8 cellular contexts compared by ENCODE assay signal in genomic region chr17:35089846-35090193, GRCh38. TPM values are rescaled to one million over a fixed set of nuclear protein-coding genes. Genes with fewer than 3 reads are reported as not detected.
A peak's percentile ranks its signal among the peaks of the same experiment; 100 is the strongest.
DNase-seq lines count a peak whose midpoint lies in the region; ATAC-seq, FAIRE-seq and TF ChIP-seq lines count a peak whose summit lies in the region.

No MANE protein-coding gene starts in this region.

- TF ChIP-seq CTCF in HEK293 (tag by site-specific recombination; IDR thresholded peaks at IDR 0.05) (no peak), PC-3 (conservative IDR thresholded peaks at IDR 0.05; ENCODE audit: low read depth, low read length) (no peak), astrocyte (IDR thresholded peaks at IDR 0.05; ENCODE audit: insufficient read depth, low read depth, low read length) (no peak)

- FAIRE-seq in astrocyte (lab: Jason Lieb, UNC) = no peak

- H3K4me1 Mint-ChIP-seq in astrocyte (ENCODE audit: low read depth, unreplicated experiment) (peaks cover 23% of the 10 kb centered on the region), immature natural killer cell (peaks cover 39 to 47% of the 10 kb centered on the region in 2 donors)

- H3K4me3 Mint-ChIP-seq in astrocyte (ENCODE audit: unreplicated experiment) (peak overlapping the region; percentile 83), immature natural killer cell (peak overlapping the region; percentile 86 to 92 (median 90))

- H3K9ac ChIP-seq in PC-3 (ENCODE audit: low read length) (peak overlapping the region; percentile 72), astrocyte (ENCODE audit: low read length) (peak overlapping the region; percentile 67)

- peak overlapping the region; percentile 75 for H2AFZ ChIP-seq in PC-3 (ENCODE audit: low read length)
- peak overlapping the region; percentile 89 for H2AFZ ChIP-seq in astrocyte (ENCODE audit: low read depth, low read length)

- no peaks in the 10 kb centered on the region for H3K36me3 Mint-ChIP-seq in astrocyte (ENCODE audit: low read depth, unreplicated experiment)
- H3K36me3 Mint-ChIP-seq in immature natural killer cell = no peaks in the 10 kb centered on the region

- DNase-seq in Caki2 (ENCODE audit: low read depth) (peak; percentile 73), PC-3 (peak; percentile 68), astrocyte (ENCODE audit: low read depth) (no peak), immature natural killer cell (no peak), NCI-H2029 (lab: John Stamatoyannopoulos, UW) (no peak)
- DNase-seq in stimulated activated CD4-positive, alpha-beta T cell treated with anti-CD3 and anti-CD28 coated beads, Interleukin-2, amount 100 ng/mL, for 24 hours = peak; percentile 56 to 58

- peak overlapping the region; percentile 32; the same call in 1 of the 2 replicates for H3K27ac ChIP-seq in HEK293 (ENCODE audit: extremely low read depth, low read depth, low read length)
- H3K27ac ChIP-seq in PC-3 (ENCODE audit: low read length) = peak overlapping the region; percentile 89
- peak overlapping the region; percentile 48 for H3K27ac ChIP-seq in astrocyte (ENCODE audit: low read depth, low read length)

- CTCF ChIA-PET in HEK293 (lab: Yijun Ruan, JAX) (interaction anchor here (0.5 to 2.9 kb wide), 36 partner anchors 8 to 819 kb away, joined by 3 to 21 read pairs (median 6); partner anchors contain the start of genes RAD51D and RFFL), PC-3 (lab: Charles Lee) (interaction anchor here (0.5 to 1.1 kb wide), 4 partner anchors 26 to 98 kb away, joined by 3 to 7 read pairs (median 3); no protein-coding TSS in a partner anchor)

- H3K27me3 ChIP-seq in PC-3 (ENCODE audit: low read length) (no peaks in the 10 kb centered on the region), astrocyte (ENCODE audit: insufficient read depth, low read length) (no peaks in the 10 kb centered on the region)

- H3K27ac Mint-ChIP-seq in astrocyte (ENCODE audit: unreplicated experiment) (peak overlapping the region; percentile 78), immature natural killer cell (peak overlapping the region; percentile 88 to 96 (median 94))

- peaks cover 6% of the 10 kb centered on the region for H3F3A ChIP-seq in PC-3 (ENCODE audit: low read length, unreplicated experiment)

- H3K9me2 ChIP-seq in PC-3 (replicated peaks; ENCODE audit: low read length) = no peaks in the 10 kb centered on the region

- H3K4me3 ChIP-seq in HEK293 (ENCODE audit: low read depth, low read length) (no peak overlapping the region), PC-3 (ENCODE audit: low read length) (peak overlapping the region; percentile 47), astrocyte (ENCODE audit: insufficient read depth, low read depth, low read length) (peak overlapping the region; percentile 46)

- POLR2A ChIA-PET in HEK293 (lab: Yijun Ruan, JAX) = interaction anchor here (0.6 to 1.6 kb wide), 7 partner anchors 10 to 512 kb away, joined by 3 to 6 read pairs (median 3); partner anchors contain the start of genes PEX12, RAD51D and RFFL
- POLR2A ChIA-PET in PC-3 (lab: Charles Lee; ENCODE audit: unreplicated experiment) = interaction anchor here (0.5 to 0.7 kb wide), 2 partner anchors 75 to 114 kb away, joined by 3 read pairs; no protein-coding TSS in a partner anchor

- H3K4me2 ChIP-seq in PC-3 (ENCODE audit: low read length) (peak overlapping the region; percentile 62), astrocyte (ENCODE audit: low read length) (peak overlapping the region; percentile 82)

- H3K9me3 Mint-ChIP-seq in astrocyte (ENCODE audit: unreplicated experiment) = peaks cover 2% of the 10 kb centered on the region
- H3K9me3 Mint-ChIP-seq in immature natural killer cell = no peaks in the 10 kb centered on the region

- H3K79me2 ChIP-seq in PC-3 (ENCODE audit: low read length) (peaks cover 35% of the 10 kb centered on the region), astrocyte (ENCODE audit: insufficient read depth, low read length) (peaks cover 38% of the 10 kb centered on the region)

- no TSS peak for BruUV-seq in PC-3 (replicated peaks; lab: Mats Ljungman, UMichigan)

- H3K27me3 Mint-ChIP-seq in astrocyte (ENCODE audit: low read depth, unreplicated experiment) (no peaks in the 10 kb centered on the region), immature natural killer cell (ENCODE audit: low read depth in 3 of 3) (peaks cover 0 to 15% (median 3%) of the 10 kb centered on the region in 3 donors)

- ATAC-seq in PC-3 (peak; percentile 47), HG02610 (IDR thresholded peaks at IDR 0.05; ENCODE audit: unreplicated experiment) (no peak)

- H3K4me1 ChIP-seq in HEK293 (ENCODE audit: control insufficient read depth, insufficient read depth, low read length) (0 out of 2 replicates have a peak, but pooled peaks cover 3% of the 10 kb centered on the region), PC-3 (ENCODE audit: insufficient read depth, low read length) (peaks cover 40% of the 10 kb centered on the region), astrocyte (ENCODE audit: insufficient read depth, low read length) (peaks cover 37% of the 10 kb centered on the region)

- in situ Hi-C loops in Caki2 (cut with HindIII; ENCODE audit: low pct_unique_long_range_greater_than_20kb, low sequenced_read_pairs) = no loop called here

- H3K36me3 ChIP-seq in HEK293 (ENCODE audit: control insufficient read depth in 2 of 2, insufficient read depth in 1 of 2, low read length in 2 of 2) (no peaks in the 10 kb centered on the region), PC-3 (ENCODE audit: low read depth, low read length) (no peaks in the 10 kb centered on the region), astrocyte (ENCODE audit: insufficient read depth, low read length) (no peaks in the 10 kb centered on the region)

- intact Hi-C loops in PC-3 (cut with micrococcal nuclease) = loop anchor here (1.0 to 5.0 kb wide), 2 partner anchors 68 to 92 kb away; no protein-coding TSS in a partner anchor

- H4K20me1 ChIP-seq in PC-3 (ENCODE audit: low read length) (no peaks in the 10 kb centered on the region), astrocyte (ENCODE audit: insufficient read depth, low read length) (no peaks in the 10 kb centered on the region)

- H3K9me3 ChIP-seq in HEK293 (ENCODE audit: control insufficient read depth, insufficient read depth, low read depth, low read length) (no peaks in the 10 kb centered on the region), PC-3 (ENCODE audit: low read length) (no peaks in the 10 kb centered on the region), astrocyte (ENCODE audit: insufficient read depth, low read depth, low read length) (no peaks in the 10 kb centered on the region)

TF ChIP-seq in HEK293, 187 proteins besides CTCF, POLR2A, EP300 and RAD21:
- no peak for TF ChIP-seq SP2 (tag by site-specific recombination; IDR thresholded peaks at IDR 0.05)
- no peak for TF ChIP-seq KLF17 (tag by site-specific recombination; IDR thresholded peaks at IDR 0.05)
- no peak for TF ChIP-seq ZNF169 (tag by site-specific recombination; IDR thresholded peaks at IDR 0.05)
- no peak for TF ChIP-seq ZBTB7A (tag by site-specific recombination; IDR thresholded peaks at IDR 0.05; ENCODE audit: low read depth)
- no peak for TF ChIP-seq ZFHX2 (tag by site-specific recombination; conservative IDR thresholded peaks at IDR 0.05)
- TF ChIP-seq PRDM1 (tag by site-specific recombination; IDR thresholded peaks at IDR 0.05) = peak; percentile 22
- no peak for TF ChIP-seq ZNF266 (tag by site-specific recombination; IDR thresholded peaks at IDR 0.05; ENCODE audit: low read depth)
- no peak for TF ChIP-seq ZNF514 (tag by site-specific recombination; IDR thresholded peaks at IDR 0.05)
- TF ChIP-seq ZBTB26 (tag by site-specific recombination; optimal IDR thresholded peaks at IDR 0.05) = no peak

RNA-seq across cellular contexts. Expression of gene RFFL, which starts 26.3 kb away (rescaled TPM):
- 75.3 and 76.0 TPM in 2 replicates for total RNA-seq in Caki2 (2014; rRNA removed; shearing (Covaris generic); ENCODE audit: low replicate concordance)
- total RNA-seq in PC-3 (2014; rRNA removed) = 37.7 and 46.4 TPM in 2 replicates
- total RNA-seq in astrocyte = 9.5 and 11.1 TPM in 2 replicates
- 10 to 100 TPM; 24.0 to 45.4 (median 34.0) TPM for polyA plus RNA-seq in immature natural killer cell

RNA-seq across cellular contexts. Expression of gene RAD51D, which starts 29.8 kb away (rescaled TPM):
- 3.6 and 23.7 TPM in 2 replicates for total RNA-seq in Caki2 (2014; rRNA removed; shearing (Covaris generic); ENCODE audit: low replicate concordance)
- total RNA-seq in PC-3 (2014; rRNA removed) = 10.7 and 16.5 TPM in 2 replicates
- 12.4 and 14.0 TPM in 2 replicates for total RNA-seq in astrocyte
- polyA plus RNA-seq in immature natural killer cell = 10 to 100 TPM; 11.0 to 17.8 (median 13.8) TPM

RNA-seq across cellular contexts. Expression of gene FNDC8, which starts 31.6 kb away (rescaled TPM):
- total RNA-seq in Caki2 (2014; rRNA removed; shearing (Covaris generic); ENCODE audit: low replicate concordance) = not detected in 2 replicates
- total RNA-seq in PC-3 (2014; rRNA removed) (not detected in 2 replicates), astrocyte (not detected in 2 replicates)
- not detected for polyA plus RNA-seq in immature natural killer cell

RNA-seq across cellular contexts. Expression of gene NLE1, which starts 52.3 kb away (rescaled TPM):
- 39.3 and 53.6 TPM in 2 replicates for total RNA-seq in Caki2 (2014; rRNA removed; shearing (Covaris generic); ENCODE audit: low replicate concordance)
- 18.6 and 33.5 TPM in 2 replicates for total RNA-seq in PC-3 (2014; rRNA removed)
- 18.1 and 19.8 TPM in 2 replicates for total RNA-seq in astrocyte
- 1 to 10 TPM; 2.1 to 4.7 (median 3.3) TPM for polyA plus RNA-seq in immature natural killer cell

RNA-seq across cellular contexts. Expression of gene UNC45B, which starts 57.8 kb away (rescaled TPM):
- not detected in 2 replicates for total RNA-seq in Caki2 (2014; rRNA removed; shearing (Covaris generic); ENCODE audit: low replicate concordance)
- total RNA-seq in PC-3 (2014; rRNA removed) (not detected in 2 replicates), astrocyte (0.05 TPM in 1 of 2 replicates, not detected in the other)
- 1 to 10 TPM in 1 of 3 donors, under 1 TPM in 1, not detected in 1; 0.41 to 1.0 TPM for polyA plus RNA-seq in immature natural killer cell

Comparison
In these comparisons a context has a peak if more than half of its experiments do, and no peak if none do; other contexts are left out.
1. DNase-seq: peak in Caki2 (single experiment), PC-3 (single experiment) and stimulated activated CD4-positive, alpha-beta T cell treated with anti-CD3 and anti-CD28 coated beads, Interleukin-2, amount 100 ng/mL, for 24 hours (2 of 2); none in astrocyte (single experiment), immature natural killer cell (0 of 3) and NCI-H2029 (single experiment).
2. H3K27ac ChIP-seq: peak in every context shown above with its lines; median percentile 89 in PC-3; 48 in astrocyte; 32 in HEK293.